15 cellular contexts compared by ENCODE assay signal in the genomic region with DNA sequence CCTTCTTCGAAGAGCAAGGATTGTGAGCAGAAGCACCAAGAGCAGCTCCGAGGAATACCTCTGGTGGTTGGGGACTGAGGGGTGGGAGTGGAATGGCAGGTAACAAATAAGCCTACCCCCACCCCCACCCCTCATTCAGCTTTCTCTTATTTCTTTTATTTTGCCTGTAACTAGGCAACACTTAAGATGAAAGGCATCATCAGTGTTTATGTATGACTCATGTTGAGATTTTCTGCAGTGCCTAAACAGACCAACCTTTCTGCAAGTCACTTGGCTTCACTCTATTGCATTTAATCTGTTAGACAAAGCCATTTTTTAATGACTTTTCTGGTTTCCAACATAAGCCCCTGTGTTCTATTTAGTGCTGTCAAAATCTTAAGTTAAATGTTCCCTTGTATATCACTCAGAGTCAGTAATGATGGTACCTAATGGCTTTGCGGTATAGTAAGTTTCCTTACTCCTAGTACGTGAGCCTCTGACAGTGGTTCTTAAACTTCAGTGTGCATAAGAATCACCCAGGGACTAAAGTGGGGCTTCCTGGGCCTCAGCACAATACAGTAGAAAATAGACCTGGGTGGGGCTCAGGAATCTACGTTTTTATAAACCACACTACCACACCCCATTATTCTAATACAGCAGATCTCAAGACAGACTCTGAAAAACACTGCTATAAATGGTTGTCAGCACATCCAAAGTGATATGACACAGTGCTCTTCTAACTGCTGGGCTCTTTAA. TPM values are rescaled to one million over a fixed set of nuclear protein-coding genes. Genes with fewer than 3 reads are reported as not detected.
DNase-seq lines count a peak whose midpoint lies in the region; ATAC-seq and TF ChIP-seq lines count a peak whose summit lies in the region.
"Had no signal": no experiment of that assay in that cellular context is flagged by ENCODE, and none has a peak within 500 bp of the region (broad histone marks: within the 10 kb centered on the region; RNA-seq: fewer than 3 reads in every experiment).

No MANE protein-coding gene starts in this region.

- H3K4me3 ChIP-seq in PC-3 (ENCODE audit: low read length) (no peak overlapping the region), fibroblast of lung (replicated peaks in 1 of 4; ENCODE audit: control extremely low read depth in 1 of 4, insufficient read depth in 1 of 4, low read depth in 3 of 4, low read length in 4 of 4) (no peak overlapping the region), right lobe of liver (no peak overlapping the region)
- H3K4me3 ChIP-seq: dorsolateral prefrontal cortex had no signal

- no peaks in the 10 kb centered on the region for H3K9me3 ChIP-seq in PC-3 (ENCODE audit: low read length)
- no peaks in the 10 kb centered on the region for H3K9me3 ChIP-seq in fibroblast of lung (ENCODE audit: control insufficient read depth, insufficient read depth, low read depth, low read length)
- H3K9me3 ChIP-seq in right lobe of liver: no peaks in the 10 kb centered on the region

- no peak for DNase-seq in Calu3
- DNase-seq in PC-3: peak; percentile 59
- DNase-seq in fibroblast of lung (ENCODE audit: low read depth in 2 of 2): peak; percentile 72 to 79
- no peak for DNase-seq in neural crest cell (ENCODE audit: low read depth, low spot score)
- DNase-seq in NCI-H446 treated with DMSO at 0.1 percent for 48 hours (lab: John Stamatoyannopoulos, UW): no peak
- DNase-seq in right lobe of liver: no peak
- DNase-seq in stimulated activated CD4-positive, alpha-beta T cell treated with anti-CD3 and anti-CD28 coated beads, Interleukin-4, amount 100 ng/mL, for 24 hours: no peak
- DNase-seq: activated CD8-positive, alpha-beta T cell treated with anti-CD3 and anti-CD28 coated beads for 36 hours; activated naive CD4-positive, alpha-beta T cell treated with anti-CD3 and anti-CD28 coated beads, Interleukin-2, amount 50 U/mL, for 16 hours; CD4-positive, CD25-positive, alpha-beta regulatory T cell; dorsolateral prefrontal cortex; NK-92 treated with Interleukin-12 subunit alpha and Interleukin-12 subunit beta, amount 100 ng/mL, for 24 hours; stimulated activated CD4-positive, alpha-beta T cell treated with anti-CD3 and anti-CD28 coated beads, Interleukin-4, amount 100 ng/mL, for 4 hours; T-helper 17 cell had no signal

- H4K20me1 ChIP-seq in PC-3 (ENCODE audit: low read length): no peaks in the 10 kb centered on the region
- H4K20me1 ChIP-seq in fibroblast of lung (ENCODE audit: control insufficient read depth, extremely low read depth, insufficient read depth, low read length): no peaks in the 10 kb centered on the region

- H3K9ac ChIP-seq in PC-3 (ENCODE audit: low read length): no peak overlapping the region
- H3K9ac ChIP-seq in fibroblast of lung (ENCODE audit: insufficient read depth, low read length): no peak overlapping the region

- H3K27ac Mint-ChIP-seq in Calu3 (ENCODE audit: unreplicated experiment) (peak overlapping the region; percentile 70), neural crest cell (ENCODE audit: unreplicated experiment) (peak overlapping the region; percentile 10)
- H3K27ac Mint-ChIP-seq: activated CD8-positive, alpha-beta T cell treated with anti-CD3 and anti-CD28 coated beads for 36 hours; T-helper 17 cell had no signal

- CTCF ChIA-PET in Calu3 (lab: Charles Lee): no interaction called here
- CTCF ChIA-PET in PC-3 (lab: Charles Lee): no interaction called here

- TF ChIP-seq CTCF in Calu3 (IDR thresholded peaks at IDR 0.05; ENCODE audit: unreplicated experiment) (no peak), PC-3 (conservative IDR thresholded peaks at IDR 0.05; ENCODE audit: low read depth, low read length) (no peak), fibroblast of lung (conservative IDR thresholded peaks at IDR 0.05 in 1 of 2, IDR thresholded peaks at IDR 0.05 in 1 of 2; ENCODE audit: low read depth in 1 of 2, low read length in 2 of 2) (no peak), neural crest cell (conservative IDR thresholded peaks at IDR 0.05) (no peak), right lobe of liver (IDR thresholded peaks at IDR 0.05) (no peak)

- POLR2A ChIA-PET in PC-3 (lab: Charles Lee; ENCODE audit: unreplicated experiment): no interaction called here

- peaks cover 18% of the 10 kb centered on the region for H3K4me1 ChIP-seq in PC-3 (ENCODE audit: insufficient read depth, low read length)
- H3K4me1 ChIP-seq in fibroblast of lung (ENCODE audit: control insufficient read depth, extremely low read depth, insufficient read depth, low read length): peaks cover 3% of the 10 kb centered on the region
- H3K4me1 ChIP-seq in right lobe of liver: no peaks in the 10 kb centered on the region

- H3K79me2 ChIP-seq in PC-3 (ENCODE audit: low read length) (no peaks in the 10 kb centered on the region), fibroblast of lung (ENCODE audit: control insufficient read depth, insufficient read depth, low read length) (no peaks in the 10 kb centered on the region)

- H2AFZ ChIP-seq in PC-3 (ENCODE audit: low read length) (no peak overlapping the region), fibroblast of lung (ENCODE audit: low read length) (no peak overlapping the region)

- H3K27me3 ChIP-seq in PC-3 (ENCODE audit: low read length) (no peaks in the 10 kb centered on the region), fibroblast of lung (ENCODE audit: control insufficient read depth, insufficient read depth, low read length) (peaks cover 8% of the 10 kb centered on the region), right lobe of liver (no peaks in the 10 kb centered on the region)

- H3K4me1 Mint-ChIP-seq in Calu3 (ENCODE audit: low read depth, unreplicated experiment) (peaks cover 28% of the 10 kb centered on the region), neural crest cell (peaks cover 11% of the 10 kb centered on the region)
- H3K4me1 Mint-ChIP-seq: T-helper 17 cell had no signal

- 68% methylated on average over 5 of the region's 5 CpGs for WGBS in right lobe of liver (ENCODE audit: insufficient coverage, low coverage, low lambda C conversion rate, missing lambda C conversion rate)

- no peak for TF ChIP-seq POLR2A in right lobe of liver (IDR thresholded peaks at IDR 0.05)

- H3K4me3 Mint-ChIP-seq in Calu3 (ENCODE audit: low read depth, unreplicated experiment) (no peak overlapping the region), neural crest cell (no peak overlapping the region)
- H3K4me3 Mint-ChIP-seq: activated CD8-positive, alpha-beta T cell treated with anti-CD3 and anti-CD28 coated beads for 36 hours; CD4-positive, CD25-positive, alpha-beta regulatory T cell; T-helper 17 cell had no signal

- H3K9me3 Mint-ChIP-seq in Calu3 (ENCODE audit: low read depth, unreplicated experiment) (no peaks in the 10 kb centered on the region), neural crest cell (peaks cover 4% of the 10 kb centered on the region)
- H3K9me3 Mint-ChIP-seq: activated CD8-positive, alpha-beta T cell treated with anti-CD3 and anti-CD28 coated beads for 36 hours had no signal

- H3K4me2 ChIP-seq in PC-3 (ENCODE audit: low read length) (peak overlapping the region; percentile 46; the same call in 1 of the 2 replicates), fibroblast of lung (ENCODE audit: extremely low read depth, insufficient read depth, low read length) (peak overlapping the region; percentile 45)

- no peaks in the 10 kb centered on the region for H3F3A ChIP-seq in PC-3 (ENCODE audit: low read length, unreplicated experiment)

- H3K27me3 Mint-ChIP-seq in Calu3 (ENCODE audit: unreplicated experiment): peaks cover 11% of the 10 kb centered on the region
- H3K27me3 Mint-ChIP-seq in neural crest cell (ENCODE audit: low read depth): no peaks in the 10 kb centered on the region

- intact Hi-C loops in Calu3 (cut with micrococcal nuclease; ENCODE audit: unreplicated experiment) (no loop called here), PC-3 (cut with micrococcal nuclease) (no loop called here), right lobe of liver (cut with DNase I) (no loop called here)

- peak; percentile 66 for ATAC-seq in PC-3
- no peak for ATAC-seq in right lobe of liver
- no peak for ATAC-seq in HG03196 (IDR thresholded peaks at IDR 0.05; ENCODE audit: unreplicated experiment)
- ATAC-seq: activated CD8-positive, alpha-beta T cell treated with anti-CD3 and anti-CD28 coated beads for 36 hours; T-helper 17 cell had no signal

- 0 out of 2 replicates have a peak overlapping the region, but pooled peaks have one; percentile 26 for H3K27ac ChIP-seq in PC-3 (ENCODE audit: low read length)
- peak overlapping the region; percentile 25 for H3K27ac ChIP-seq in fibroblast of lung (ENCODE audit: insufficient read depth, low read length)
- H3K27ac ChIP-seq in right lobe of liver: no peak overlapping the region
- H3K27ac ChIP-seq: dorsolateral prefrontal cortex had no signal

- H3K9me2 ChIP-seq in PC-3 (replicated peaks; ENCODE audit: low read length): no peaks in the 10 kb centered on the region

- BruUV-seq in Calu3 (replicated peaks; lab: Mats Ljungman, UMichigan) (no TSS peak), PC-3 (replicated peaks; lab: Mats Ljungman, UMichigan) (no TSS peak)

- H3K36me3 ChIP-seq in PC-3 (ENCODE audit: low read depth, low read length): no peaks in the 10 kb centered on the region
- no peaks in the 10 kb centered on the region for H3K36me3 ChIP-seq in fibroblast of lung (ENCODE audit: control insufficient read depth, insufficient read depth, low read length)
- no peaks in the 10 kb centered on the region for H3K36me3 ChIP-seq in right lobe of liver

- no peaks in the 10 kb centered on the region for H3K36me3 Mint-ChIP-seq in Calu3 (ENCODE audit: insufficient read depth, unreplicated experiment)
- no peaks in the 10 kb centered on the region for H3K36me3 Mint-ChIP-seq in neural crest cell (ENCODE audit: low read depth)
- H3K36me3 Mint-ChIP-seq: CD4-positive, CD25-positive, alpha-beta regulatory T cell had no signal

RNA-seq across cellular contexts. Expression of gene CASQ2, which starts 20.0 kb away (rescaled TPM):
- not detected in 2 replicates for total RNA-seq in Calu3 (2022)
- total RNA-seq in PC-3 (2014; rRNA removed): 0.17 TPM in 1 of 2 replicates, not detected in the other
- not detected in 2 replicates for total RNA-seq in fibroblast of lung
- 0.02 and 0.03 TPM in 2 replicates for polyA plus RNA-seq in fibroblast of lung
- polyA plus RNA-seq in fibroblast of lung (2012): not detected in 2 replicates
- polyA minus RNA-seq in fibroblast of lung (ENCODE audit: low replicate concordance): not detected in 2 replicates
- 0.11 and 0.12 TPM in 2 replicates for total RNA-seq in neural crest cell
- total RNA-seq in right lobe of liver: under 1 TPM in 4 of 6 experiments, not detected in 2; 0.09 to 0.44 (median 0.21) TPM
- total RNA-seq: activated CD8-positive, alpha-beta T cell treated with anti-CD3 and anti-CD28 coated beads for 36 hours; CD4-positive, CD25-positive, alpha-beta regulatory T cell; T-helper 17 cell had no signal
- polyA plus RNA-seq: CD4-positive, CD25-positive, alpha-beta regulatory T cell had no signal

Comparison
In these comparisons a context has a peak if more than half of its experiments do, and no peak if none do; other contexts are left out.
1. DNase-seq: peak in PC-3 (single experiment) and fibroblast of lung (2 of 2); none in Calu3 (single experiment), neural crest cell (single experiment), NCI-H446 treated with DMSO at 0.1 percent for 48 hours (single experiment), right lobe of liver (0 of 3) and stimulated activated CD4-positive, alpha-beta T cell treated with anti-CD3 and anti-CD28 coated beads, Interleukin-4, amount 100 ng/mL, for 24 hours (single experiment).
2. H3K27ac ChIP-seq: peak in PC-3 (single experiment) and fibroblast of lung (single experiment); none in right lobe of liver (0 of 3).